In genomic region chr1:203628185-203628996, GRCh38 we compare ENCODE assay signal across 8 cellular contexts. TPM values are rescaled to one million over a fixed set of nuclear protein-coding genes. Genes with fewer than 3 reads are reported as not detected.
A peak's percentile ranks its signal among the peaks of the same experiment; 100 is the strongest.
DNase-seq lines count a peak whose midpoint lies in the region; ATAC-seq and TF ChIP-seq lines count a peak whose summit lies in the region.

No MANE protein-coding gene starts in this region.

- no peaks in the 10 kb centered on the region for H3K27me3 Mint-ChIP-seq in activated CD4-positive, alpha-beta memory T cell treated with anti-CD3 and anti-CD28 coated beads for 36 hours
- H3K27me3 Mint-ChIP-seq in neural crest cell (ENCODE audit: low read depth) = peaks cover 29% of the 10 kb centered on the region

- peaks cover 25% of the 10 kb centered on the region for H3K36me3 Mint-ChIP-seq in activated CD4-positive, alpha-beta memory T cell treated with anti-CD3 and anti-CD28 coated beads for 36 hours
- no peaks in the 10 kb centered on the region for H3K36me3 Mint-ChIP-seq in neural crest cell (ENCODE audit: low read depth)

- H3K4me3 Mint-ChIP-seq in activated CD4-positive, alpha-beta memory T cell treated with anti-CD3 and anti-CD28 coated beads for 36 hours = peak overlapping the region; percentile 90
- H3K4me3 Mint-ChIP-seq in neural crest cell = peak overlapping the region; percentile 94

- H3K27me3 ChIP-seq in H7 (ENCODE audit: control insufficient read depth, insufficient read depth, low read length) = peaks cover 25% of the 10 kb centered on the region

- CTCF ChIA-PET in AG04449 (lab: Yijun Ruan, JAX) = interaction anchor here (0.5 to 5.2 kb wide), 14 partner anchors 9 to 289 kb away, joined by 3 to 60 read pairs (median 4); no protein-coding TSS in a partner anchor
- CTCF ChIA-PET in activated CD4-positive, alpha-beta memory T cell treated with anti-CD3 and anti-CD28 coated beads for 36 hours (lab: Charles Lee) = interaction anchor here (0.6 to 4.4 kb wide), 11 partner anchors 10 to 339 kb away, joined by 3 to 69 read pairs (median 4); no protein-coding TSS in a partner anchor

- no peak for ATAC-seq in GM21529 (IDR thresholded peaks at IDR 0.05; ENCODE audit: unreplicated experiment)

- no peaks in the 10 kb centered on the region for H3K36me3 ChIP-seq in H7 (replicated peaks; ENCODE audit: control insufficient read depth, insufficient read depth, low read length)

- TF ChIP-seq CTCF in AG04449 (IDR thresholded peaks at IDR 0.05; ENCODE audit: insufficient read depth, low read length, missing control alignments) = peak; percentile 39
- peak; percentile 46 for TF ChIP-seq CTCF in neural crest cell (conservative IDR thresholded peaks at IDR 0.05)

- peak overlapping the region; percentile 97 for H3K27ac Mint-ChIP-seq in activated CD4-positive, alpha-beta memory T cell treated with anti-CD3 and anti-CD28 coated beads for 36 hours
- peak overlapping the region; percentile 85 for H3K27ac Mint-ChIP-seq in neural crest cell (ENCODE audit: unreplicated experiment)

- no peaks in the 10 kb centered on the region for H3K9me3 Mint-ChIP-seq in activated CD4-positive, alpha-beta memory T cell treated with anti-CD3 and anti-CD28 coated beads for 36 hours
- H3K9me3 Mint-ChIP-seq in neural crest cell = no peaks in the 10 kb centered on the region

- H3K4me3 ChIP-seq in AG04449 (ENCODE audit: low read depth, low read length) = peak overlapping the region; percentile 85
- H3K4me3 ChIP-seq in H7 (ENCODE audit: insufficient read depth, low read depth, low read length) = peak overlapping the region; percentile 66

- DNase-seq in AG04449 (ENCODE audit: low read depth, low spot score) = no peak
- peak; percentile 88 for DNase-seq in H7
- DNase-seq in activated CD4-positive, alpha-beta memory T cell treated with anti-CD3 and anti-CD28 coated beads for 36 hours = no peak
- peak; percentile 57 for DNase-seq in fibroblast of peridontal ligament (ENCODE audit: extremely low read depth)
- DNase-seq in neural crest cell (ENCODE audit: low read depth, low spot score) = peak; percentile 22
- DNase-seq in inferior parietal cortex (ENCODE audit: extremely low spot score) = no peak
- DNase-seq in NCI-H1092 (lab: John Stamatoyannopoulos, UW) = no peak

- intact Hi-C loops in activated CD4-positive, alpha-beta memory T cell treated with anti-CD3 and anti-CD28 coated beads for 36 hours (cut with micrococcal nuclease) = loop anchor here (2.0 to 10.0 kb wide), 4 partner anchors 116 to 321 kb away; partner anchors contain the start of genes BTG2, ZBED6 and ZC3H11A

- POLR2A ChIA-PET in AG04449 (lab: Yijun Ruan, JAX) = interaction anchor here (0.6 to 3.6 kb wide), 7 partner anchors 9 to 94 kb away, joined by 3 to 19 read pairs (median 4); no protein-coding TSS in a partner anchor
- POLR2A ChIA-PET in activated CD4-positive, alpha-beta memory T cell treated with anti-CD3 and anti-CD28 coated beads for 36 hours (lab: Charles Lee) = interaction anchor here (0.9 to 4.7 kb wide), 7 partner anchors 17 to 339 kb away, joined by 3 to 75 read pairs (median 10); partner anchors contain the start of gene LAX1

- H3K4me1 Mint-ChIP-seq in activated CD4-positive, alpha-beta memory T cell treated with anti-CD3 and anti-CD28 coated beads for 36 hours (ENCODE audit: low read depth) = peaks cover 52% of the 10 kb centered on the region
- H3K4me1 Mint-ChIP-seq in neural crest cell = peaks cover 69% of the 10 kb centered on the region

RNA-seq across cellular contexts. Expression of gene ATP2B4, which starts 1.8 kb away (rescaled TPM):
- 26.5 and 32.1 TPM in 2 replicates for total RNA-seq in H7 (2014; rRNA removed; shearing (Covaris generic))
- 10 to 100 TPM; 48.1 to 52.7 TPM for total RNA-seq in activated CD4-positive, alpha-beta memory T cell treated with anti-CD3 and anti-CD28 coated beads for 36 hours
- total RNA-seq in neural crest cell = 23.8 and 24.7 TPM in 2 replicates

Comparison
In these comparisons a context has a peak if more than half of its experiments do, and no peak if none do; other contexts are left out.
1. DNase-seq: peak in H7 (single experiment), fibroblast of peridontal ligament (single experiment) and neural crest cell (single experiment); none in AG04449 (single experiment), activated CD4-positive, alpha-beta memory T cell treated with anti-CD3 and anti-CD28 coated beads for 36 hours (single experiment), inferior parietal cortex (single experiment) and NCI-H1092 (single experiment).